1 cellular context compared by ENCODE assay signal in the genomic region with DNA sequence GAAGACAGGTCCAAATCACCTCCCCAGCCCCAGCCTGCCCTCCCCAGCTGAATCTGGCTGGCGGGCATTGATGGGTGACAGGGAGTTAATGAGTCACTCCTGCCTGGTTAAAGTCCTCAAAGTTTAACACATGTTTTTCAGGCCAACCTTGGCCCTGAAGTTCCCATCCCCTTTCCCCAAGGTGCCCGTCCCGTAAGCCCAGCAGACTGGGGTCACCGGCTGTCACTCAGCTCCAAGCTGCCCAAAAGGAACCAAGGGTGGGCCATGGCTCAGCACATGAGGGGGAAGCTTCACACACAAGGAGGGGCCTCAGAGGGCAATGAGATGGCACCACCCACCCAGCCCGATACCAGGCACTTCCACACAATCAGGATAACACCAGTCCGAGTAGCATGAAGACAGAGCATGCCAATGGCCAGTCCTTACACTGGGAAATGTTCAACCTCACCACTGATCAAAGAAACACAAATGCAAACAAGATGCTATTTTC.
TF ChIP-seq lines count a peak whose summit lies in the region.

No MANE protein-coding gene starts in this region.

TF ChIP-seq in HepG2, 621 proteins besides CTCF, POLR2A, EP300 and RAD21 (continues in another document):
- TF ChIP-seq, protein P1, sequence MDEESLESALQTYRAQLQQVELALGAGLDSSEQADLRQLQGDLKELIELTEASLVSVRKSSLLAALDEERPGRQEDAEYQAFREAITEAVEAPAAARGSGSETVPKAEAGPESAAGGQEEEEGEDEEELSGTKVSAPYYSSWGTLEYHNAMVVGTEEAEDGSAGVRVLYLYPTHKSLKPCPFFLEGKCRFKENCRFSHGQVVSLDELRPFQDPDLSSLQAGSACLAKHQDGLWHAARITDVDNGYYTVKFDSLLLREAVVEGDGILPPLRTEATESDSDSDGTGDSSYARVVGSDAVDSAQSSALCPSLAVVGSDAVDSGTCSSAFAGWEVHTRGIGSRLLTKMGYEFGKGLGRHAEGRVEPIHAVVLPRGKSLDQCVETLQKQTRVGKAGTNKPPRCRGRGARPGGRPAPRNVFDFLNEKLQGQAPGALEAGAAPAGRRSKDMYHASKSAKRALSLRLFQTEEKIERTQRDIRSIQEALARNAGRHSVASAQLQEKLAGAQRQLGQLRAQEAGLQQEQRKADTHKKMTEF (CRISPR knock-in tag; IDR thresholded peaks at IDR 0.05) = 0 out of 2 replicates have a peak, but pooled peaks have one; percentile 28
- peak; percentile 62 for TF ChIP-seq HNF4A (CRISPR knock-in tag; IDR thresholded peaks at IDR 0.05)
- 0 out of 2 replicates have a peak, but pooled peaks have one; percentile 44 for TF ChIP-seq ZMYM3 (CRISPR knock-in tag; IDR thresholded peaks at IDR 0.05)
- TF ChIP-seq ZNF33A (CRISPR knock-in tag; IDR thresholded peaks at IDR 0.05; ENCODE audit: borderline replicate concordance) = no peak
- 0 out of 2 replicates have a peak, but pooled peaks have one; percentile 22 for TF ChIP-seq FOXO1 (CRISPR knock-in tag; IDR thresholded peaks at IDR 0.05)
- no peak for TF ChIP-seq TSC22D2 (CRISPR knock-in tag; IDR thresholded peaks at IDR 0.05; ENCODE audit: borderline replicate concordance)
- TF ChIP-seq SIN3A (IDR thresholded peaks at IDR 0.05; ENCODE audit: borderline replicate concordance, low read depth, low read length) = no peak
- TF ChIP-seq, protein P2, sequence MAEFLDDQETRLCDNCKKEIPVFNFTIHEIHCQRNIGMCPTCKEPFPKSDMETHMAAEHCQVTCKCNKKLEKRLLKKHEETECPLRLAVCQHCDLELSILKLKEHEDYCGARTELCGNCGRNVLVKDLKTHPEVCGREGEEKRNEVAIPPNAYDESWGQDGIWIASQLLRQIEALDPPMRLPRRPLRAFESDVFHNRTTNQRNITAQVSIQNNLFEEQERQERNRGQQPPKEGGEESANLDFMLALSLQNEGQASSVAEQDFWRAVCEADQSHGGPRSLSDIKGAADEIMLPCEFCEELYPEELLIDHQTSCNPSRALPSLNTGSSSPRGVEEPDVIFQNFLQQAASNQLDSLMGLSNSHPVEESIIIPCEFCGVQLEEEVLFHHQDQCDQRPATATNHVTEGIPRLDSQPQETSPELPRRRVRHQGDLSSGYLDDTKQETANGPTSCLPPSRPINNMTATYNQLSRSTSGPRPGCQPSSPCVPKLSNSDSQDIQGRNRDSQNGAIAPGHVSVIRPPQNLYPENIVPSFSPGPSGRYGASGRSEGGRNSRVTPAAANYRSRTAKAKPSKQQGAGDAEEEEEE (CRISPR knock-in tag; IDR thresholded peaks at IDR 0.05; ENCODE audit: borderline replicate concordance) = no peak
- TF ChIP-seq, protein P3, sequence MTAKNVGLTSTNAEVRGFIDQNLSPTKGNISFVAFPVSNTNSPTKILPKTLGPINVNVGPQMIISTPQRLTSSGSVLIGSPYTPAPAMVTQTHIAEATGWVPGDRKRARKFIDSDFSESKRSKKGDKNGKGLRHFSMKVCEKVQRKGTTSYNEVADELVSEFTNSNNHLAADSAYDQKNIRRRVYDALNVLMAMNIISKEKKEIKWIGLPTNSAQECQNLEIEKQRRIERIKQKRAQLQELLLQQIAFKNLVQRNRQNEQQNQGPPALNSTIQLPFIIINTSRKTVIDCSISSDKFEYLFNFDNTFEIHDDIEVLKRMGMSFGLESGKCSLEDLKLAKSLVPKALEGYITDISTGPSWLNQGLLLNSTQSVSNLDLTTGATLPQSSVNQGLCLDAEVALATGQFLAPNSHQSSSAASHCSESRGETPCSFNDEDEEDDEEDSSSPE (CRISPR knock-in tag; IDR thresholded peaks at IDR 0.05) = peak; percentile 34; the same call in 1 of the 2 replicates
- TF ChIP-seq, protein P4, sequence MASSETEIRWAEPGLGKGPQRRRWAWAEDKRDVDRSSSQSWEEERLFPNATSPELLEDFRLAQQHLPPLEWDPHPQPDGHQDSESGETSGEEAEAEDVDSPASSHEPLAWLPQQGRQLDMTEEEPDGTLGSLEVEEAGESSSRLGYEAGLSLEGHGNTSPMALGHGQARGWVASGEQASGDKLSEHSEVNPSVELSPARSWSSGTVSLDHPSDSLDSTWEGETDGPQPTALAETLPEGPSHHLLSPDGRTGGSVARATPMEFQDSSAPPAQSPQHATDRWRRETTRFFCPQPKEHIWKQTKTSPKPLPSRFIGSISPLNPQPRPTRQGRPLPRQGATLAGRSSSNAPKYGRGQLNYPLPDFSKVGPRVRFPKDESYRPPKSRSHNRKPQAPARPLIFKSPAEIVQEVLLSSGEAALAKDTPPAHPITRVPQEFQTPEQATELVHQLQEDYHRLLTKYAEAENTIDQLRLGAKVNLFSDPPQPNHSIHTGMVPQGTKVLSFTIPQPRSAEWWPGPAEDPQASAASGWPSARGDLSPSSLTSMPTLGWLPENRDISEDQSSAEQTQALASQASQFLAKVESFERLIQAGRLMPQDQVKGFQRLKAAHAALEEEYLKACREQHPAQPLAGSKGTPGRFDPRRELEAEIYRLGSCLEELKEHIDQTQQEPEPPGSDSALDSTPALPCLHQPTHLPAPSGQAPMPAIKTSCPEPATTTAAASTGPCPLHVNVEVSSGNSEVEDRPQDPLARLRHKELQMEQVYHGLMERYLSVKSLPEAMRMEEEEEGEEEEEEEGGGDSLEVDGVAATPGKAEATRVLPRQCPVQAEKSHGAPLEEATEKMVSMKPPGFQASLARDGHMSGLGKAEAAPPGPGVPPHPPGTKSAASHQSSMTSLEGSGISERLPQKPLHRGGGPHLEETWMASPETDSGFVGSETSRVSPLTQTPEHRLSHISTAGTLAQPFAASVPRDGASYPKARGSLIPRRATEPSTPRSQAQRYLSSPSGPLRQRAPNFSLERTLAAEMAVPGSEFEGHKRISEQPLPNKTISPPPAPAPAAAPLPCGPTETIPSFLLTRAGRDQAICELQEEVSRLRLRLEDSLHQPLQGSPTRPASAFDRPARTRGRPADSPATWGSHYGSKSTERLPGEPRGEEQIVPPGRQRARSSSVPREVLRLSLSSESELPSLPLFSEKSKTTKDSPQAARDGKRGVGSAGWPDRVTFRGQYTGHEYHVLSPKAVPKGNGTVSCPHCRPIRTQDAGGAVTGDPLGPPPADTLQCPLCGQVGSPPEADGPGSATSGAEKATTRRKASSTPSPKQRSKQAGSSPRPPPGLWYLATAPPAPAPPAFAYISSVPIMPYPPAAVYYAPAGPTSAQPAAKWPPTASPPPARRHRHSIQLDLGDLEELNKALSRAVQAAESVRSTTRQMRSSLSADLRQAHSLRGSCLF (CRISPR knock-in tag; IDR thresholded peaks at IDR 0.05; ENCODE audit: borderline replicate concordance) = no peak
- no peak for TF ChIP-seq HOXA5 (CRISPR knock-in tag; IDR thresholded peaks at IDR 0.05)
- TF ChIP-seq ZNF652 (CRISPR knock-in tag; IDR thresholded peaks at IDR 0.05; ENCODE audit: borderline replicate concordance, low read depth) = peak; percentile 73
- TF ChIP-seq, protein P5, sequence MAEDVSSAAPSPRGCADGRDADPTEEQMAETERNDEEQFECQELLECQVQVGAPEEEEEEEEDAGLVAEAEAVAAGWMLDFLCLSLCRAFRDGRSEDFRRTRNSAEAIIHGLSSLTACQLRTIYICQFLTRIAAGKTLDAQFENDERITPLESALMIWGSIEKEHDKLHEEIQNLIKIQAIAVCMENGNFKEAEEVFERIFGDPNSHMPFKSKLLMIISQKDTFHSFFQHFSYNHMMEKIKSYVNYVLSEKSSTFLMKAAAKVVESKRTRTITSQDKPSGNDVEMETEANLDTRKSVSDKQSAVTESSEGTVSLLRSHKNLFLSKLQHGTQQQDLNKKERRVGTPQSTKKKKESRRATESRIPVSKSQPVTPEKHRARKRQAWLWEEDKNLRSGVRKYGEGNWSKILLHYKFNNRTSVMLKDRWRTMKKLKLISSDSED (CRISPR knock-in tag; IDR thresholded peaks at IDR 0.05) = no peak
- TF ChIP-seq, protein P6, sequence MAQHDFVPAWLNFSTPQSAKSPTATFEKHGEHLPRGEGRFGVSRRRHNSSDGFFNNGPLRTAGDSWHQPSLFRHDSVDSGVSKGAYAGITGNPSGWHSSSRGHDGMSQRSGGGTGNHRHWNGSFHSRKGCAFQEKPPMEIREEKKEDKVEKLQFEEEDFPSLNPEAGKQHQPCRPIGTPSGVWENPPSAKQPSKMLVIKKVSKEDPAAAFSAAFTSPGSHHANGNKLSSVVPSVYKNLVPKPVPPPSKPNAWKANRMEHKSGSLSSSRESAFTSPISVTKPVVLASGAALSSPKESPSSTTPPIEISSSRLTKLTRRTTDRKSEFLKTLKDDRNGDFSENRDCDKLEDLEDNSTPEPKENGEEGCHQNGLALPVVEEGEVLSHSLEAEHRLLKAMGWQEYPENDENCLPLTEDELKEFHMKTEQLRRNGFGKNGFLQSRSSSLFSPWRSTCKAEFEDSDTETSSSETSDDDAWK (CRISPR knock-in tag; IDR thresholded peaks at IDR 0.05) = no peak
- TF ChIP-seq SOX5 (CRISPR knock-in tag; IDR thresholded peaks at IDR 0.05; ENCODE audit: borderline replicate concordance) = 0 out of 2 replicates have a peak, but pooled peaks have one; percentile 27
- TF ChIP-seq, protein P7, sequence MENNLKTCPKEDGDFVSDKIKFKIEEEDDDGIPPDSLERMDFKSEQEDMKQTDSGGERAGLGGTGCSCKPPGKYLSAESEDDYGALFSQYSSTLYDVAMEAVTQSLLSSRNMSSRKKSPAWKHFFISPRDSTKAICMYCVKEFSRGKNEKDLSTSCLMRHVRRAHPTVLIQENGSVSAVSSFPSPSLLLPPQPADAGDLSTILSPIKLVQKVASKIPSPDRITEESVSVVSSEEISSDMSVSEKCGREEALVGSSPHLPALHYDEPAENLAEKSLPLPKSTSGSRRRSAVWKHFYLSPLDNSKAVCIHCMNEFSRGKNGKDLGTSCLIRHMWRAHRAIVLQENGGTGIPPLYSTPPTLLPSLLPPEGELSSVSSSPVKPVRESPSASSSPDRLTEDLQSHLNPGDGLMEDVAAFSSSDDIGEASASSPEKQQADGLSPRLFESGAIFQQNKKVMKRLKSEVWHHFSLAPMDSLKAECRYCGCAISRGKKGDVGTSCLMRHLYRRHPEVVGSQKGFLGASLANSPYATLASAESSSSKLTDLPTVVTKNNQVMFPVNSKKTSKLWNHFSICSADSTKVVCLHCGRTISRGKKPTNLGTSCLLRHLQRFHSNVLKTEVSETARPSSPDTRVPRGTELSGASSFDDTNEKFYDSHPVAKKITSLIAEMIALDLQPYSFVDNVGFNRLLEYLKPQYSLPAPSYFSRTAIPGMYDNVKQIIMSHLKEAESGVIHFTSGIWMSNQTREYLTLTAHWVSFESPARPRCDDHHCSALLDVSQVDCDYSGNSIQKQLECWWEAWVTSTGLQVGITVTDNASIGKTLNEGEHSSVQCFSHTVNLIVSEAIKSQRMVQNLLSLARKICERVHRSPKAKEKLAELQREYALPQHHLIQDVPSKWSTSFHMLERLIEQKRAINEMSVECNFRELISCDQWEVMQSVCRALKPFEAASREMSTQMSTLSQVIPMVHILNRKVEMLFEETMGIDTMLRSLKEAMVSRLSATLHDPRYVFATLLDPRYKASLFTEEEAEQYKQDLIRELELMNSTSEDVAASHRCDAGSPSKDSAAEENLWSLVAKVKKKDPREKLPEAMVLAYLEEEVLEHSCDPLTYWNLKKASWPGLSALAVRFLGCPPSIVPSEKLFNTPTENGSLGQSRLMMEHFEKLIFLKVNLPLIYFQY (CRISPR knock-in tag; IDR thresholded peaks at IDR 0.05; ENCODE audit: borderline replicate concordance) = no peak
- TF ChIP-seq ZNF572 (CRISPR knock-in tag; IDR thresholded peaks at IDR 0.05) = 0 out of 2 replicates have a peak, but pooled peaks have one; percentile 40
- 0 out of 2 replicates have a peak, but pooled peaks have one; percentile 24 for TF ChIP-seq MIXL1 (CRISPR knock-in tag; IDR thresholded peaks at IDR 0.05)
- TF ChIP-seq LCORL (IDR thresholded peaks at IDR 0.05) = no peak
- peak; percentile 80 for TF ChIP-seq LCORL (CRISPR knock-in tag; IDR thresholded peaks at IDR 0.05)
- TF ChIP-seq, protein P8, sequence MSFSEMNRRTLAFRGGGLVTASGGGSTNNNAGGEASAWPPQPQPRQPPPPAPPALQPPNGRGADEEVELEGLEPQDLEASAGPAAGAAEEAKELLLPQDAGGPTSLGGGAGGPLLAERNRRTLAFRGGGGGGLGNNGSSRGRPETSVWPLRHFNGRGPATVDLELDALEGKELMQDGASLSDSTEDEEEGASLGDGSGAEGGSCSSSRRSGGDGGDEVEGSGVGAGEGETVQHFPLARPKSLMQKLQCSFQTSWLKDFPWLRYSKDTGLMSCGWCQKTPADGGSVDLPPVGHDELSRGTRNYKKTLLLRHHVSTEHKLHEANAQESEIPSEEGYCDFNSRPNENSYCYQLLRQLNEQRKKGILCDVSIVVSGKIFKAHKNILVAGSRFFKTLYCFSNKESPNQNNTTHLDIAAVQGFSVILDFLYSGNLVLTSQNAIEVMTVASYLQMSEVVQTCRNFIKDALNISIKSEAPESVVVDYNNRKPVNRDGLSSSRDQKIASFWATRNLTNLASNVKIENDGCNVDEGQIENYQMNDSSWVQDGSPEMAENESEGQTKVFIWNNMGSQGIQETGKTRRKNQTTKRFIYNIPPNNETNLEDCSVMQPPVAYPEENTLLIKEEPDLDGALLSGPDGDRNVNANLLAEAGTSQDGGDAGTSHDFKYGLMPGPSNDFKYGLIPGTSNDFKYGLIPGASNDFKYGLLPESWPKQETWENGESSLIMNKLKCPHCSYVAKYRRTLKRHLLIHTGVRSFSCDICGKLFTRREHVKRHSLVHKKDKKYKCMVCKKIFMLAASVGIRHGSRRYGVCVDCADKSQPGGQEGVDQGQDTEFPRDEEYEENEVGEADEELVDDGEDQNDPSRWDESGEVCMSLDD (CRISPR knock-in tag; IDR thresholded peaks at IDR 0.05; ENCODE audit: borderline replicate concordance) = no peak
- TF ChIP-seq, protein P9, sequence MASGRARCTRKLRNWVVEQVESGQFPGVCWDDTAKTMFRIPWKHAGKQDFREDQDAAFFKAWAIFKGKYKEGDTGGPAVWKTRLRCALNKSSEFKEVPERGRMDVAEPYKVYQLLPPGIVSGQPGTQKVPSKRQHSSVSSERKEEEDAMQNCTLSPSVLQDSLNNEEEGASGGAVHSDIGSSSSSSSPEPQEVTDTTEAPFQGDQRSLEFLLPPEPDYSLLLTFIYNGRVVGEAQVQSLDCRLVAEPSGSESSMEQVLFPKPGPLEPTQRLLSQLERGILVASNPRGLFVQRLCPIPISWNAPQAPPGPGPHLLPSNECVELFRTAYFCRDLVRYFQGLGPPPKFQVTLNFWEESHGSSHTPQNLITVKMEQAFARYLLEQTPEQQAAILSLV (CRISPR knock-in tag; IDR thresholded peaks at IDR 0.05; ENCODE audit: borderline replicate concordance) = no peak
- no peak for TF ChIP-seq MIER3 (CRISPR knock-in tag; IDR thresholded peaks at IDR 0.05; ENCODE audit: borderline replicate concordance)
- TF ChIP-seq ZNF772 (CRISPR knock-in tag; IDR thresholded peaks at IDR 0.05) = no peak
- 0 out of 2 replicates have a peak, but pooled peaks have one; percentile 43 for TF ChIP-seq JUND (CRISPR knock-in tag; IDR thresholded peaks at IDR 0.05)
- TF ChIP-seq, protein P10, sequence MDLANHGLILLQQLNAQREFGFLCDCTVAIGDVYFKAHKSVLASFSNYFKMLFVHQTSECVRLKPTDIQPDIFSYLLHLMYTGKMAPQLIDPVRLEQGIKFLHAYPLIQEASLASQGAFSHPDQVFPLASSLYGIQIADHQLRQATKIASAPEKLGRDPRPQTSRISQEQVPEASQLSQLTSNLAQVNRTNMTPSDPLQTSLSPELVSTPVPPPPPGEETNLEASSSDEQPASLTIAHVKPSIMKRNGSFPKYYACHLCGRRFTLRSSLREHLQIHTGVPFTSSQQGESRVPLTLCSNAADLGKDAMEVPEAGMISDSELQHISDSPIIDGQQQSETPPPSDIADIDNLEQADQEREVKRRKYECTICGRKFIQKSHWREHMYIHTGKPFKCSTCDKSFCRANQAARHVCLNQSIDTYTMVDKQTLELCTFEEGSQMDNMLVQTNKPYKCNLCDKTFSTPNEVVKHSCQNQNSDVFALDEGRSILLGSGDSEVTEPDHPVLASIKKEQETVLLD (CRISPR knock-in tag; IDR thresholded peaks at IDR 0.05; ENCODE audit: low read depth) = no peak
- no peak for TF ChIP-seq ZFYVE20 (CRISPR knock-in tag; IDR thresholded peaks at IDR 0.05; ENCODE audit: borderline replicate concordance, low read depth)
- TF ChIP-seq CREB1 (IDR thresholded peaks at IDR 0.05) = no peak
- no peak for TF ChIP-seq CREB1 (CRISPR knock-in tag; IDR thresholded peaks at IDR 0.05)
